In the genomic region with DNA sequence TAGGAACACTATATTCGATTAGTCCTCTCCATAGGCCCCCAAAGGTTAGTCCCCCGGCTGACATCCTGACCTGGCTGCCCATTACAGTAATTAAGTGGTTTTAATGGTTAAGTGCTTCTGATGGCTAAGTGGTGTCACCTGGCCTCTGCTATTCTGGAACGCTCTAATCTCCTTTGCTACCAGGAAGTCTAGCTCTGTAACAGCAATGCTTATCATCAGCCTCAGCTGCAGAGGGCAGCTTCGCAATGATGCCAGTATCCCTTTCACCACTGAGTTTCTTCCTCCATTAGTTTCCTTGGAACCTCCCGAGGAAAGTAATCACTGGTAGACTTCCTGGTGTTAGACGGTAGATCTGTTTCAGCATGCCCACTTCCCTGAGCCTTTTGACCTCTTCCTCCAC, we compare ENCODE assay signal across 21 cellular contexts.
"Had no signal": no experiment of that assay in that cellular context is flagged by ENCODE, and none has a peak within 500 bp of the region (broad histone marks: within the 10 kb centered on the region; RNA-seq: fewer than 3 reads in every experiment).

No MANE protein-coding gene starts in this region.

- DNase-seq: activated CD4-positive, alpha-beta memory T cell treated with anti-CD3 and anti-CD28 coated beads for 36 hours; activated gamma-delta T cell treated with Interleukin-2 at 50 U/mL for 16 hours; activated T-cell treated with anti-CD3 and anti-CD28 coated beads for 4 hours; effector CD4-positive, alpha-beta T cell; islet precursor cell; left colon; natural killer cell; nucleus accumbens; stimulated activated CD4-positive, alpha-beta T cell treated with anti-CD3 and anti-CD28 coated beads, Interleukin-12 subunit alpha, Interleukin-12 subunit beta, amount 100 ng/mL, for 4 hours; stimulated activated CD4-positive, alpha-beta T cell treated with anti-CD3 and anti-CD28 coated beads, Interleukin-1b, Interleukin-23, amount 100 ng/mL, for 48 hours; stimulated activated CD8-positive, alpha-beta memory T cell treated with anti-CD3 and anti-CD28 coated beads, Interleukin-4, amount 100 ng/mL, for 48 hours; stimulated activated naive CD4-positive, alpha-beta T cell treated with Interleukin-2 at 50 U/mL for 16 hours; T1000; thyroid gland; uterus had no signal

- H3K4me3 Mint-ChIP-seq: activated CD4-positive, alpha-beta memory T cell treated with anti-CD3 and anti-CD28 coated beads for 36 hours; activated naive CD8-positive, alpha-beta T cell; activated T-helper 1 cell treated with anti-CD3 and anti-CD28 coated beads, Interleukin-12 subunit alpha, Interleukin-12 subunit beta, Interleukin-2, Interleukin-4 antibody, amounts not matched to agents 30 ng/mL and 10 ng/mL and 1 ng/mL, durations not matched to agents 14 hours and 24 hours and 36 hours; natural killer cell had no signal

- H3K27ac Mint-ChIP-seq: activated CD4-positive, alpha-beta memory T cell treated with anti-CD3 and anti-CD28 coated beads for 36 hours; activated naive CD8-positive, alpha-beta T cell; activated T-helper 1 cell treated with anti-CD3 and anti-CD28 coated beads, Interleukin-12 subunit alpha, Interleukin-12 subunit beta, Interleukin-2, Interleukin-4 antibody, amounts not matched to agents 30 ng/mL and 10 ng/mL and 1 ng/mL, durations not matched to agents 14 hours and 24 hours and 36 hours; natural killer cell had no signal

- H3K4me1 Mint-ChIP-seq: natural killer cell had no signal

- H3K36me3 ChIP-seq: esophagus muscularis mucosa, gastroesophageal sphincter, thyroid gland, uterus had no signal

- H3K27ac ChIP-seq: esophagus muscularis mucosa, gastroesophageal sphincter, hepatocyte, thyroid gland, uterus had no signal

- H3K4me1 ChIP-seq: gastroesophageal sphincter, thyroid gland, uterus had no signal

- H3K4me3 ChIP-seq: esophagus muscularis mucosa, gastroesophageal sphincter, hepatocyte, lung, thyroid gland, uterus had no signal

- H3K27me3 ChIP-seq: esophagus muscularis mucosa, hepatocyte, thyroid gland, uterus had no signal

- H3K9me3 ChIP-seq: esophagus muscularis mucosa, gastroesophageal sphincter, thyroid gland, uterus had no signal

- H3K36me3 Mint-ChIP-seq: activated CD4-positive, alpha-beta memory T cell treated with anti-CD3 and anti-CD28 coated beads for 36 hours; activated naive CD8-positive, alpha-beta T cell; natural killer cell had no signal

- H3K9me3 Mint-ChIP-seq: activated CD4-positive, alpha-beta memory T cell treated with anti-CD3 and anti-CD28 coated beads for 36 hours; activated T-helper 1 cell treated with anti-CD3 and anti-CD28 coated beads, Interleukin-12 subunit alpha, Interleukin-12 subunit beta, Interleukin-2, Interleukin-4 antibody, amounts not matched to agents 30 ng/mL and 10 ng/mL and 1 ng/mL, durations not matched to agents 14 hours and 24 hours and 36 hours; natural killer cell had no signal

- ATAC-seq: gastroesophageal sphincter, left colon, natural killer cell had no signal
